In the genomic region with DNA sequence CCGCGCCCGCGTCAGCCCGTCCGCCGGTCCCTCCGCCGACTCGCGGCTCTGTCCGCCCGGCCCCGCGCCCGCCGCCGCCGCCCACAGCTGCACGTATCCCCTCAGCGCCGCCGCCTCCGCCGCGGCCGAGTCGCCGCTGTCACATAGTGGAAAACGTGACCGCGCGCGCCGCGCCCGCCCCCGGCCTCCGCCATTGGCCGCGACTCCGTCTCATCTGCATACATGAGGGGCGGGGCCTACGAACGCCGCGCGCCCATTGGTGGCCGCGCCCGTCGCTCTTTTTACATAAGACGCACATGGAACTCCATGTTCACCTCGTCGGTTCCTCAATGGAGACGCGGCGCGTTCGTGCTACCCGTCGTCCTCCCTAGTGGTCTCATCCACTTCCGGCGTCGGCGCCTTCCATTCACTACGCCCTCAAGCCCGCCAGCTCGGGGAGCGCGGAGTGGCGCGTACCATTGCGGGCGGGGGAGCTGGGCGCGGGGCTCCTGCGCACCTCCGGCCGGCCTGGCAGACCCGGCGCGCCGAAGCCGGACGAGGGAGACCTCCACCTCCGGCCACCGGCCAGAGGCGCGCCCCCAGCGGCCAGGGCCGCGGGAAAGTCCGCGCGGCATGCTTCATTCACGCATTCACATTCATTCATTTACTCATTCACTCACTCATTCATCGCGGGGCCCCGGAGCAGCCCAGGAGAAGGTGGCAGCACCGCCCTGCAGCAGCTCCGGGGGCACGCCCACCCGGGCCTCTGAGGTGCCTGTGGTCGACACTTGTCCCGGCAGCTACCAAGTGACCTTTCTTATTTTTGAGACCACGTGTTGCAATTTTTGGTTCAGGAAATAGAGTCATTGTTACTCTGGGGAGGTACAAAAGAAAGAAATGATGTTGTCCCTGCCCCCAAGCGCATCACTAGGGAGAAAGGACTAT, we compare ENCODE assay signal across 8 cellular contexts. TPM values are rescaled to one million over a fixed set of nuclear protein-coding genes. Genes with fewer than 3 reads are reported as not detected.
A peak's percentile ranks its signal among the peaks of the same experiment; 100 is the strongest.
DNase-seq lines count a peak whose midpoint lies in the region; ATAC-seq and TF ChIP-seq lines count a peak whose summit lies in the region.

No MANE protein-coding gene starts in this region.

- H3K4me3 ChIP-seq in BLaER1 treated with 17β-estradiol and CSF1 and Interleukin-3, amounts not matched to agents 10 nM and 100 nM, result peak overlapping the region; percentile 81 to 97 (median 88)
- H3K4me3 ChIP-seq in left lung, result peak overlapping the region; percentile 59 to 61

- H3K27ac Mint-ChIP-seq in activated CD4-positive, alpha-beta T cell treated with anti-CD3 and anti-CD28 coated beads, Interleukin-2, amount 10 ng/mL, durations not matched to agents 24 days and 14 days, result peak overlapping the region; percentile 99

- peaks cover 0 to 45% (median 40%) of the 10 kb centered on the region in 11 experiments; a peak in 19 of 22 replicates for H4K20me1 ChIP-seq in BLaER1 treated with 17β-estradiol and CSF1 and Interleukin-3, amounts not matched to agents 10 nM and 100 nM

- peak overlapping the region; percentile 86 to 99 (median 96) for H3K4me2 ChIP-seq in BLaER1 treated with 17β-estradiol and CSF1 and Interleukin-3, amounts not matched to agents 10 nM and 100 nM

- intact Hi-C loops in activated CD4-positive, alpha-beta T cell treated with anti-CD3 and anti-CD28 coated beads, Interleukin-2, amount 10 ng/mL, durations not matched to agents 24 days and 14 days (cut with micrococcal nuclease), result loop anchor here (1.0 to 5.0 kb wide), 5 partner anchors 31 to 587 kb away; partner anchors contain the start of genes ASB1, ILKAP and TRAF3IP1
- intact Hi-C loops in left lung (cut with DNase I), result no loop called here

- no peaks in the 10 kb centered on the region for H3K9me3 ChIP-seq in BLaER1 treated with 17β-estradiol and CSF1 and Interleukin-3, amounts not matched to agents 10 nM and 100 nM (replicated peaks in 1 of 11)
- no peaks in the 10 kb centered on the region for H3K9me3 ChIP-seq in left lung

- DNase-seq in GM19240 (ENCODE audit: insufficient read length, low spot score), result peak; percentile 88
- DNase-seq in NCI-H524 treated with DMSO at 0.1 percent for 48 hours (lab: John Stamatoyannopoulos, UW), result peak; percentile 76
- peak; percentile 99 for DNase-seq in activated CD4-positive, alpha-beta T cell treated with anti-CD3 and anti-CD28 coated beads, Interleukin-2, amount 10 ng/mL, durations not matched to agents 24 days and 14 days
- peak; percentile 95 for DNase-seq in dedifferentiated amniotic fluid mesenchymal stem cell (ENCODE audit: extremely low spot score)
- peak; percentile 96 to 97 for DNase-seq in left lung
- DNase-seq in stimulated activated CD4-positive, alpha-beta T cell treated with anti-CD3 and anti-CD28 coated beads, Interleukin-2, amount 100 ng/mL, for 48 hours, result peak; percentile 94 to 96

- H3K36me3 Mint-ChIP-seq in activated CD4-positive, alpha-beta T cell treated with anti-CD3 and anti-CD28 coated beads, Interleukin-2, amount 10 ng/mL, durations not matched to agents 24 days and 14 days (ENCODE audit: low read depth), result peaks cover 4% of the 10 kb centered on the region

- no peaks in the 10 kb centered on the region; a peak in 1 of 22 replicates for H3K36me3 ChIP-seq in BLaER1 treated with 17β-estradiol and CSF1 and Interleukin-3, amounts not matched to agents 10 nM and 100 nM
- no peaks in the 10 kb centered on the region for H3K36me3 ChIP-seq in left lung

- peaks cover 39 to 69% (median 61%) of the 10 kb centered on the region in 10 experiments for H3K4me1 ChIP-seq in BLaER1 treated with 17β-estradiol and CSF1 and Interleukin-3, amounts not matched to agents 10 nM and 100 nM
- H3K4me1 ChIP-seq in left lung, result peaks cover 35 to 50% of the 10 kb centered on the region in 2 donors

- ATAC-seq in HG03460 (IDR thresholded peaks at IDR 0.05; ENCODE audit: unreplicated experiment) (peak; percentile 87), left lung (peak; percentile 84)

- H3K9me3 Mint-ChIP-seq in activated CD4-positive, alpha-beta T cell treated with anti-CD3 and anti-CD28 coated beads, Interleukin-2, amount 10 ng/mL, durations not matched to agents 24 days and 14 days, result no peaks in the 10 kb centered on the region

- no peaks in the 10 kb centered on the region for H3K27me3 ChIP-seq in BLaER1 treated with 17β-estradiol and CSF1 and Interleukin-3, amounts not matched to agents 10 nM and 100 nM
- H3K27me3 ChIP-seq in left lung, result no peaks in the 10 kb centered on the region

- peaks cover 25% of the 10 kb centered on the region for H3K4me1 Mint-ChIP-seq in activated CD4-positive, alpha-beta T cell treated with anti-CD3 and anti-CD28 coated beads, Interleukin-2, amount 10 ng/mL, durations not matched to agents 24 days and 14 days

- TF ChIP-seq CTCF in left lung (IDR thresholded peaks at IDR 0.05), result peak in 1 of 2 donors; percentile 10

- peak overlapping the region; percentile 83 to 98 (median 92) for H3K9ac ChIP-seq in BLaER1 treated with 17β-estradiol and CSF1 and Interleukin-3, amounts not matched to agents 10 nM and 100 nM

- peak overlapping the region; percentile 93 for H3K4me3 Mint-ChIP-seq in activated CD4-positive, alpha-beta T cell treated with anti-CD3 and anti-CD28 coated beads, Interleukin-2, amount 10 ng/mL, durations not matched to agents 24 days and 14 days

- H3K27ac ChIP-seq in BLaER1 treated with 17β-estradiol and CSF1 and Interleukin-3, amounts not matched to agents 10 nM and 100 nM, result peak overlapping the region; percentile 80 to 97 (median 92)
- H3K27ac ChIP-seq in left lung, result peak overlapping the region; percentile 87 to 93

- H3K27me3 Mint-ChIP-seq in activated CD4-positive, alpha-beta T cell treated with anti-CD3 and anti-CD28 coated beads, Interleukin-2, amount 10 ng/mL, durations not matched to agents 24 days and 14 days, result no peaks in the 10 kb centered on the region

RNA-seq across cellular contexts. Expression of gene PER2, which starts 0.5 kb away (rescaled TPM):
- total RNA-seq in activated CD4-positive, alpha-beta T cell treated with anti-CD3 and anti-CD28 coated beads, Interleukin-2, amount 10 ng/mL, durations not matched to agents 24 days and 14 days, result 18.3 and 21.9 TPM in 2 replicates
- 10 to 100 TPM in 1 of 2 donors, 1 to 10 TPM in 1; 7.7 to 14.2 TPM for total RNA-seq in left lung

RNA-seq across cellular contexts. Expression of gene TRAF3IP1, which starts 31.4 kb away (rescaled TPM):
- total RNA-seq in activated CD4-positive, alpha-beta T cell treated with anti-CD3 and anti-CD28 coated beads, Interleukin-2, amount 10 ng/mL, durations not matched to agents 24 days and 14 days, result 11.0 and 12.7 TPM in 2 replicates
- 10 to 100 TPM; 11.6 to 21.2 TPM for total RNA-seq in left lung

RNA-seq across cellular contexts. Expression of gene HES6, which starts 49.1 kb away (rescaled TPM):
- total RNA-seq in activated CD4-positive, alpha-beta T cell treated with anti-CD3 and anti-CD28 coated beads, Interleukin-2, amount 10 ng/mL, durations not matched to agents 24 days and 14 days, result 10.2 and 10.3 TPM in 2 replicates
- total RNA-seq in left lung, result 1 to 10 TPM; 7.6 to 8.8 TPM

Comparison
In these comparisons a context has a peak if more than half of its experiments do, and no peak if none do; other contexts are left out.
1. Peak in every context shown above with its lines: DNase-seq, ATAC-seq, H3K4me3 ChIP-seq and H3K27ac ChIP-seq.